In the genomic region with DNA sequence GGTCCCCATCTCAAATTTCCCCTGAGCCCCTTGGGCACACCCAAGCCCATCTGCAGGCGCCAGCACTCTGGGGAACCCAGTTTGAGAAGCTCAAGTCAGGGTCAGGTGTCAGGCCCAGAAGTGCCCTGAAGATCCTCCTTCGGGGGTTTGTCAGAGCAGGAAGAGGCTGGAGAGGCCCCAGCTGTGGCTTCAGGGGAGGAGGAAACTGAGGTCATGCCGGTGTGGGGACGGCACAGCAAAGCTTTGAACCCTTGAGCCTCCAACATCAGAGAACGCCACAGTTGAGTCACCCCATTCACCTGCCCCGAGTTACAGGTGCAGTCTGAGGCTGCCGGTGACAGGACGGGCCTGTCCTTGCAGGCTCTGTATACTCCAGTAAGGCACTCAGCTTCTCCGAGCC, we compare ENCODE assay signal across 1 cellular context.
TF ChIP-seq lines count a peak whose summit lies in the region.

No MANE protein-coding gene starts in this region.

TF ChIP-seq in GM12878, 131 proteins besides CTCF, POLR2A, EP300 and RAD21 (continued from another document):
- TF ChIP-seq, protein P1, sequence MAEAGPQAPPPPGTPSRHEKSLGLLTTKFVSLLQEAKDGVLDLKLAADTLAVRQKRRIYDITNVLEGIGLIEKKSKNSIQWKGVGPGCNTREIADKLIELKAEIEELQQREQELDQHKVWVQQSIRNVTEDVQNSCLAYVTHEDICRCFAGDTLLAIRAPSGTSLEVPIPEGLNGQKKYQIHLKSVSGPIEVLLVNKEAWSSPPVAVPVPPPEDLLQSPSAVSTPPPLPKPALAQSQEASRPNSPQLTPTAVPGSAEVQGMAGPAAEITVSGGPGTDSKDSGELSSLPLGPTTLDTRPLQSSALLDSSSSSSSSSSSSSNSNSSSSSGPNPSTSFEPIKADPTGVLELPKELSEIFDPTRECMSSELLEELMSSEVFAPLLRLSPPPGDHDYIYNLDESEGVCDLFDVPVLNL (IDR thresholded peaks at IDR 0.05; ENCODE audit: low read depth, low read length): no peak
